7 cellular contexts compared by ENCODE assay signal in genomic region chr2:23404426-23404825, GRCh38. TPM values are rescaled to one million over a fixed set of nuclear protein-coding genes. Genes with fewer than 3 reads are reported as not detected.
DNase-seq lines count a peak whose midpoint lies in the region; ATAC-seq, FAIRE-seq and TF ChIP-seq lines count a peak whose summit lies in the region.

No MANE protein-coding gene starts in this region.

- H3K9me3 ChIP-seq in HEK293 (ENCODE audit: control insufficient read depth, insufficient read depth, low read depth, low read length), result no peaks in the 10 kb centered on the region
- no peaks in the 10 kb centered on the region for H3K9me3 ChIP-seq in pancreas
- no peaks in the 10 kb centered on the region for H3K9me3 ChIP-seq in CD4-positive, alpha-beta memory T cell (ENCODE audit: control insufficient read depth in 1 of 2, low read length in 2 of 2)

- no peaks in the 10 kb centered on the region for H3K36me3 Mint-ChIP-seq in CD4-positive, alpha-beta memory T cell

- peaks cover 0 to 7% of the 10 kb centered on the region in 2 donors for H3K27me3 Mint-ChIP-seq in CD4-positive, alpha-beta memory T cell

- TF ChIP-seq CTCF in HEK293 (tag by site-specific recombination; IDR thresholded peaks at IDR 0.05) (peak; percentile 53), pancreas (IDR thresholded peaks at IDR 0.05) (no peak)

- H3K4me3 Mint-ChIP-seq in CD4-positive, alpha-beta memory T cell, result no peak overlapping the region

- no peak for TF ChIP-seq POLR2A in GM12892 (IDR thresholded peaks at IDR 0.05; ENCODE audit: low read depth, low read length)

- H3K4me3 ChIP-seq in HEK293 (ENCODE audit: low read depth, low read length), result no peak overlapping the region
- H3K4me3 ChIP-seq in pancreas, result no peak overlapping the region
- no peak overlapping the region for H3K4me3 ChIP-seq in CD4-positive, alpha-beta memory T cell (ENCODE audit: low read length in 2 of 2)

- H3K36me3 ChIP-seq in HEK293 (ENCODE audit: control insufficient read depth in 2 of 2, insufficient read depth in 1 of 2, low read length in 2 of 2) (no peaks in the 10 kb centered on the region), pancreas (no peaks in the 10 kb centered on the region)
- no peaks in the 10 kb centered on the region for H3K36me3 ChIP-seq in CD4-positive, alpha-beta memory T cell (ENCODE audit: insufficient read depth, low read length)

- intact Hi-C loops in pancreas (cut with DNase I), result no loop called here
- intact Hi-C loops in CD4-positive, alpha-beta memory T cell (cut with micrococcal nuclease), result no loop called here

- 15 to 17% methylated on average over 8 of the region's 8 CpGs for WGBS in pancreas, 2 donors

- H3K9me3 Mint-ChIP-seq in CD4-positive, alpha-beta memory T cell, result no peaks in the 10 kb centered on the region

- H3K27me3 ChIP-seq in pancreas, result no peaks in the 10 kb centered on the region
- no peaks in the 10 kb centered on the region for H3K27me3 ChIP-seq in CD4-positive, alpha-beta memory T cell (ENCODE audit: insufficient read depth, low read length)

- CTCF ChIA-PET in HEK293 (lab: Yijun Ruan, JAX), result interaction anchor here (0.8 to 1.2 kb wide), 7 partner anchors 9 to 205 kb away, joined by 3 to 6 read pairs (median 4); no protein-coding TSS in a partner anchor
- CTCF ChIA-PET in CD4-positive, alpha-beta memory T cell (lab: Charles Lee; ENCODE audit: partially characterized antibody), result no interaction called here

- H3K27ac ChIP-seq in HEK293 (ENCODE audit: extremely low read depth, low read depth, low read length), result peak overlapping the region; percentile 6
- H3K27ac ChIP-seq in pancreas, result peak overlapping the region in 2 of 4 donors; percentile 2 to 38
- no peak overlapping the region for H3K27ac ChIP-seq in CD4-positive, alpha-beta memory T cell (ENCODE audit: low read depth, low read length)

- H3K4me1 ChIP-seq in HEK293 (ENCODE audit: control insufficient read depth, insufficient read depth, low read length), result peaks cover 14% of the 10 kb centered on the region
- H3K4me1 ChIP-seq in pancreas, result no peaks in the 10 kb centered on the region
- H3K4me1 ChIP-seq in CD4-positive, alpha-beta memory T cell (ENCODE audit: insufficient read depth, low read length), result no peaks in the 10 kb centered on the region

- H3K27ac Mint-ChIP-seq in CD4-positive, alpha-beta memory T cell, result no peak overlapping the region

- H3K4me1 Mint-ChIP-seq in CD4-positive, alpha-beta memory T cell, result peaks cover 0 to 4% (median 0%) of the 10 kb centered on the region in 4 donors

- no peak for DNase-seq in GM12892 (ENCODE audit: insufficient read length)
- DNase-seq in MV-4-11 (lab: John Stamatoyannopoulos, UW), result peak; percentile 77
- peak; percentile 81 for DNase-seq in SKM-1 (lab: John Stamatoyannopoulos, UW; ENCODE audit: unreplicated experiment)
- peak; percentile 85 for DNase-seq in foreskin melanocyte
- no peak for DNase-seq in pancreas
- DNase-seq in CD4-positive, alpha-beta memory T cell, result no peak

- peak; percentile 46 to 84 (median 80) for ATAC-seq in pancreas

- POLR2A ChIA-PET in HEK293 (lab: Yijun Ruan, JAX), result interaction anchor here (1.5 kb wide), 1 partner anchor 18 kb away, joined by 3 read pairs; no protein-coding TSS in a partner anchor
- POLR2A ChIA-PET in CD4-positive, alpha-beta memory T cell (lab: Charles Lee; ENCODE audit: partially characterized antibody), result no interaction called here

- FAIRE-seq in GM12892 (lab: Jason Lieb, UNC) (peak; percentile 77), pancreas (lab: Jason Lieb, UNC) (no peak)

TF ChIP-seq in HEK293, 187 proteins besides CTCF, POLR2A, EP300 and RAD21 (continues in another document):
- TF ChIP-seq ZNF830 (tag by site-specific recombination; IDR thresholded peaks at IDR 0.05; ENCODE audit: low read depth), result no peak
- no peak for TF ChIP-seq ZNF623 (tag by site-specific recombination; IDR thresholded peaks at IDR 0.05)
- TF ChIP-seq ZNF266 (tag by site-specific recombination; IDR thresholded peaks at IDR 0.05; ENCODE audit: low read depth), result no peak
- TF ChIP-seq ZNF221 (tag by site-specific recombination; IDR thresholded peaks at IDR 0.05; ENCODE audit: borderline replicate concordance), result no peak
- TF ChIP-seq ZNF747 (tag by site-specific recombination; IDR thresholded peaks at IDR 0.05), result no peak
- TF ChIP-seq ZNF114 (tag by site-specific recombination; IDR thresholded peaks at IDR 0.05), result no peak
- no peak for TF ChIP-seq ZNF211 (tag by site-specific recombination; IDR thresholded peaks at IDR 0.05; ENCODE audit: low read depth)
- no peak for TF ChIP-seq GFI1B (tag by site-specific recombination; IDR thresholded peaks at IDR 0.05)
- no peak for TF ChIP-seq ZNF48 (tag by site-specific recombination; IDR thresholded peaks at IDR 0.05)
- no peak for TF ChIP-seq ZXDB (tag by site-specific recombination; IDR thresholded peaks at IDR 0.05)
- peak; percentile 38; the same call in 1 of the 2 replicates for TF ChIP-seq ZNF654 (tag by site-specific recombination; IDR thresholded peaks at IDR 0.05; ENCODE audit: low read depth)
- no peak for TF ChIP-seq ZNF791 (tag by site-specific recombination; IDR thresholded peaks at IDR 0.05)
- TF ChIP-seq ZNF707 (tag by site-specific recombination; IDR thresholded peaks at IDR 0.05), result no peak
- TF ChIP-seq KLF8 (tag by site-specific recombination; IDR thresholded peaks at IDR 0.05), result no peak
- TF ChIP-seq ZNF626 (tag by site-specific recombination; IDR thresholded peaks at IDR 0.05), result no peak
- no peak for TF ChIP-seq ZNF335 (tag by site-specific recombination; conservative IDR thresholded peaks at IDR 0.05)
- TF ChIP-seq ZNF664 (tag by site-specific recombination; IDR thresholded peaks at IDR 0.05), result peak; percentile 56; the same call in 1 of the 2 replicates
- no peak for TF ChIP-seq GLIS1 (tag by site-specific recombination; IDR thresholded peaks at IDR 0.05)
- TF ChIP-seq ZNF148 (tag by site-specific recombination; IDR thresholded peaks at IDR 0.05; ENCODE audit: borderline replicate concordance), result no peak
- no peak for TF ChIP-seq GLI2 (tag by site-specific recombination; IDR thresholded peaks at IDR 0.05; ENCODE audit: borderline replicate concordance, low read depth)
- no peak for TF ChIP-seq HOXA7 (CRISPR knock-in tag; IDR thresholded peaks at IDR 0.05; ENCODE audit: borderline replicate concordance)
- no peak for TF ChIP-seq INSM2 (tag by site-specific recombination; IDR thresholded peaks at IDR 0.05)
- peak; percentile 83; the same call in 1 of the 2 replicates for TF ChIP-seq ZNF600 (tag by site-specific recombination; IDR thresholded peaks at IDR 0.05)
- peak; percentile 79 for TF ChIP-seq ZBTB8A (tag by site-specific recombination; IDR thresholded peaks at IDR 0.05)
- no peak for TF ChIP-seq SP3 (tag by site-specific recombination; IDR thresholded peaks at IDR 0.05)
- TF ChIP-seq GLI4 (tag by site-specific recombination; IDR thresholded peaks at IDR 0.05), result no peak
- TF ChIP-seq PATZ1 (tag by site-specific recombination; IDR thresholded peaks at IDR 0.05), result no peak

RNA-seq across cellular contexts. Expression of gene KLHL29, which starts 19.4 kb away (rescaled TPM):
- 2.7 TPM for polyA plus RNA-seq in GM12892 (2012; ENCODE audit: missing spikeins)
- total RNA-seq in pancreas, result 1 to 10 TPM in 4 of 6 donors, under 1 TPM in 2; 0.91 to 3.7 (median 1.7) TPM
- polyA plus RNA-seq in pancreas, result 1 to 10 TPM; 4.1 to 6.6 TPM
- 1 to 10 TPM; 1.9 to 2.4 TPM for total RNA-seq in CD4-positive, alpha-beta memory T cell
- under 1 TPM in 1 of 2 donors, not detected in 1; 0.24 TPM for polyA plus RNA-seq in CD4-positive, alpha-beta memory T cell

Comparison
In these comparisons a context has a peak if more than half of its experiments do, and no peak if none do; other contexts are left out.
1. DNase-seq: peak in MV-4-11 (single experiment), SKM-1 (single experiment) and foreskin melanocyte (single experiment); none in GM12892 (single experiment), pancreas (0 of 6) and CD4-positive, alpha-beta memory T cell (0 of 5).